Comparison of ENCODE assay signal across 15 cellular contexts in genomic region chr6:138372711-138373463, GRCh38. TPM values are rescaled to one million over a fixed set of nuclear protein-coding genes. Genes with fewer than 3 reads are reported as not detected.
DNase-seq lines count a peak whose midpoint lies in the region; ATAC-seq and TF ChIP-seq lines count a peak whose summit lies in the region.
"Had no signal": no experiment of that assay in that cellular context is flagged by ENCODE, and none has a peak within 500 bp of the region (broad histone marks: within the 10 kb centered on the region; RNA-seq: fewer than 3 reads in every experiment).

No MANE protein-coding gene starts in this region.

- no peak overlapping the region for H3K4me3 Mint-ChIP-seq in immature natural killer cell
- H3K4me3 Mint-ChIP-seq in activated CD4-positive, alpha-beta T cell treated with anti-CD3 and anti-CD28 coated beads, Interleukin-2, amount 10 ng/mL, durations not matched to agents 24 days and 14 days = no peak overlapping the region
- H3K4me3 Mint-ChIP-seq: activated naive CD8-positive, alpha-beta T cell had no signal

- peak overlapping the region; percentile 58; the same call in 1 of the 2 replicates for H3K4me2 ChIP-seq in HCT116 (ENCODE audit: low read length)

- H2AFZ ChIP-seq in HCT116 (ENCODE audit: low read depth, low read length, poor library complexity, severe bottlenecking) = peak overlapping the region; percentile 55

- in situ Hi-C loops in SK-MEL-5 (cut with HindIII; ENCODE audit: low pct_unique_long_range_greater_than_20kb, low sequenced_read_pairs) = no loop called here

- no peaks in the 10 kb centered on the region for H3K9me3 ChIP-seq in HCT116 (ENCODE audit: control insufficient read depth in 1 of 2, insufficient read depth in 1 of 2, low read depth in 1 of 2, low read length in 2 of 2)

- peak; percentile 4 to 38 (median 6); a peak in 2 of 6 replicates for TF ChIP-seq CTCF in HCT116 (IDR thresholded peaks at IDR 0.05 in 2 of 3, conservative IDR thresholded peaks at IDR 0.05 in 1 of 3; ENCODE audit: borderline replicate concordance in 1 of 3, insufficient read depth in 1 of 3, low read depth in 2 of 3, low read length in 2 of 3)

- RAD21 ChIA-PET in HCT116 (lab: Charles Lee; ENCODE audit: low non-redundant PET in 1 of 2, low total read pairs in 2 of 2, uncharacterized antibody in 2 of 2, unreplicated experiment in 2 of 2) = no interaction called here

- H4K20me1 ChIP-seq in HCT116 (ENCODE audit: insufficient read depth) = no peaks in the 10 kb centered on the region

- TF ChIP-seq POLR2A in HCT116 (IDR thresholded peaks at IDR 0.05; ENCODE audit: borderline replicate concordance, extremely low read depth, insufficient read depth, insufficient read length) = no peak

- no peak overlapping the region for H3K4me3 ChIP-seq in HCT116 (replicated peaks in 1 of 2; ENCODE audit: low read depth in 1 of 2, low read length in 2 of 2)
- H3K4me3 ChIP-seq: GM12878 had no signal

- no peaks in the 10 kb centered on the region for H3K4me1 Mint-ChIP-seq in immature natural killer cell
- peaks cover 2% of the 10 kb centered on the region for H3K4me1 Mint-ChIP-seq in activated CD4-positive, alpha-beta T cell treated with anti-CD3 and anti-CD28 coated beads, Interleukin-2, amount 10 ng/mL, durations not matched to agents 24 days and 14 days

- H3K27me3 Mint-ChIP-seq in immature natural killer cell (ENCODE audit: low read depth in 3 of 3) = peaks cover 5 to 6% (median 5%) of the 10 kb centered on the region in 3 donors
- H3K27me3 Mint-ChIP-seq in activated CD4-positive, alpha-beta T cell treated with anti-CD3 and anti-CD28 coated beads, Interleukin-2, amount 10 ng/mL, durations not matched to agents 24 days and 14 days = peaks cover 11% of the 10 kb centered on the region
- H3K27me3 Mint-ChIP-seq: activated naive CD8-positive, alpha-beta T cell had no signal

- no peaks in the 10 kb centered on the region for H3K9me2 ChIP-seq in HCT116 (ENCODE audit: insufficient read depth)

- intact Hi-C loops in HCT116 (cut with micrococcal nuclease) = no loop called here
- intact Hi-C loops in activated CD4-positive, alpha-beta T cell treated with anti-CD3 and anti-CD28 coated beads, Interleukin-2, amount 10 ng/mL, durations not matched to agents 24 days and 14 days (cut with micrococcal nuclease) = no loop called here

- no peaks in the 10 kb centered on the region for H3K36me3 ChIP-seq in HCT116 (ENCODE audit: control insufficient read depth in 1 of 2, insufficient read depth in 2 of 2, low read length in 2 of 2)

- DNase-seq in AML-193 (lab: John Stamatoyannopoulos, UW) (peak; percentile 56 to 64), HCT116 (ENCODE audit: low read depth, low spot score) (no peak), SK-MEL-5 (ENCODE audit: low read depth, low spot score) (peak; percentile 11), glomerular endothelial cell (ENCODE audit: extremely low read depth, low read depth, low spot score) (peak; percentile 47), amniotic stem cell (lab: John Stamatoyannopoulos, UW) (no peak), immature natural killer cell (no peak)
- no peak for DNase-seq in activated CD4-positive, alpha-beta T cell treated with anti-CD3 and anti-CD28 coated beads, Interleukin-2, amount 10 ng/mL, durations not matched to agents 24 days and 14 days
- DNase-seq: activated CD4-positive, alpha-beta T cell treated with anti-CD3 and anti-CD28 coated beads, Interleukin-2, amount 50 U/mL, for 1 hour; NCI-H1930; nephron progenitor cell had no signal

- no peak overlapping the region for H3K9ac ChIP-seq in HCT116 (ENCODE audit: low read length)

- no peaks in the 10 kb centered on the region for H3K9me3 Mint-ChIP-seq in immature natural killer cell
- no peaks in the 10 kb centered on the region for H3K9me3 Mint-ChIP-seq in activated CD4-positive, alpha-beta T cell treated with anti-CD3 and anti-CD28 coated beads, Interleukin-2, amount 10 ng/mL, durations not matched to agents 24 days and 14 days

- H3K79me2 ChIP-seq in HCT116 (ENCODE audit: insufficient read depth, low read length) = no peaks in the 10 kb centered on the region

- peaks cover 14 to 29% of the 10 kb centered on the region in 2 experiments for H3K4me1 ChIP-seq in HCT116 (ENCODE audit: control insufficient read depth in 1 of 2, insufficient read depth in 2 of 2, low read length in 2 of 2)

- no TSS peak for BruUV-seq in HCT116 (replicated peaks; lab: Mats Ljungman, UMichigan)

- no peaks in the 10 kb centered on the region for H3K27me3 ChIP-seq in HCT116 (ENCODE audit: insufficient read depth, low read length)

- ATAC-seq in HCT116 (peak; percentile 57), HG03460 (IDR thresholded peaks at IDR 0.05; ENCODE audit: unreplicated experiment) (no peak)
- ATAC-seq: GM12878, Right ventricle myocardium inferior had no signal

- POLR2A ChIA-PET in HCT116 (lab: Charles Lee) = no interaction called here

- TF ChIP-seq RAD21 in HCT116 (IDR thresholded peaks at IDR 0.05; ENCODE audit: low read depth) = no peak

- no peak overlapping the region for H3K27ac Mint-ChIP-seq in immature natural killer cell
- no peak overlapping the region for H3K27ac Mint-ChIP-seq in activated CD4-positive, alpha-beta T cell treated with anti-CD3 and anti-CD28 coated beads, Interleukin-2, amount 10 ng/mL, durations not matched to agents 24 days and 14 days
- H3K27ac Mint-ChIP-seq: activated naive CD8-positive, alpha-beta T cell had no signal

- no peak overlapping the region for H3K27ac ChIP-seq in HCT116 (ENCODE audit: low read depth, low read length)
- H3K27ac ChIP-seq: epithelial cell of prostate had no signal

- no peaks in the 10 kb centered on the region for H3K36me3 Mint-ChIP-seq in immature natural killer cell
- H3K36me3 Mint-ChIP-seq in activated CD4-positive, alpha-beta T cell treated with anti-CD3 and anti-CD28 coated beads, Interleukin-2, amount 10 ng/mL, durations not matched to agents 24 days and 14 days (ENCODE audit: low read depth) = no peaks in the 10 kb centered on the region
- H3K36me3 Mint-ChIP-seq: activated naive CD8-positive, alpha-beta T cell had no signal

- CTCF ChIA-PET in HCT116 (lab: Charles Lee) = interaction anchor here (1.0 to 1.4 kb wide), 2 partner anchors 11 to 992 kb away, joined by 3 read pairs; no protein-coding TSS in a partner anchor

TF ChIP-seq in HCT116, 20 proteins besides CTCF, POLR2A, EP300 and RAD21:
- TF ChIP-seq EZH2phosphoT487 (IDR thresholded peaks at IDR 0.05; ENCODE audit: borderline replicate concordance) (no peak), FOSL1 (IDR thresholded peaks at IDR 0.05; ENCODE audit: low read depth) (peak; percentile 42; the same call in 1 of the 2 replicates), CEBPB (IDR thresholded peaks at IDR 0.05; ENCODE audit: low read depth) (0 out of 2 replicates have a peak, but pooled peaks have one; percentile 12)

RNA-seq across cellular contexts. Expression of gene SMIM28, which starts 4.8 kb away (rescaled TPM):
- total RNA-seq in HCT116 (2021; ENCODE audit: unreplicated experiment) (not detected), glomerular endothelial cell (not detected in 2 replicates)
- not detected in 2 replicates for polyA plus RNA-seq in HCT116 (2012)
- total RNA-seq in SK-MEL-5 (2014; rRNA removed; shearing (Covaris generic)) = not detected in 2 replicates
- not detected in 2 replicates for polyA plus RNA-seq in SK-MEL-5 (2015; cell fraction: cytosol; rRNA removed)
- not detected in 2 replicates for polyA plus RNA-seq in SK-MEL-5 (2015; cell fraction: nucleus; rRNA removed)
- polyA plus RNA-seq in immature natural killer cell = not detected
- not detected in 2 replicates for total RNA-seq in activated CD4-positive, alpha-beta T cell treated with anti-CD3 and anti-CD28 coated beads, Interleukin-2, amount 10 ng/mL, durations not matched to agents 24 days and 14 days
- total RNA-seq: GM12878, Right ventricle myocardium inferior had no signal
- polyA plus RNA-seq: GM12878 had no signal

RNA-seq across cellular contexts. Expression of gene HEBP2, which starts 31.1 kb away (rescaled TPM):
- total RNA-seq in HCT116 (2021; ENCODE audit: unreplicated experiment) (51.6 TPM), glomerular endothelial cell (40.7 and 63.9 TPM in 2 replicates)
- 20.8 and 23.1 TPM in 2 replicates for polyA plus RNA-seq in HCT116 (2012)
- 17.0 and 22.9 TPM in 2 replicates for total RNA-seq in SK-MEL-5 (2014; rRNA removed; shearing (Covaris generic))
- polyA plus RNA-seq in SK-MEL-5 (2015; cell fraction: cytosol; rRNA removed) = 13.7 and 18.6 TPM in 2 replicates
- 1.9 and 6.5 TPM in 2 replicates for polyA plus RNA-seq in SK-MEL-5 (2015; cell fraction: nucleus; rRNA removed)
- 10 to 100 TPM; 22.0 to 34.5 (median 26.7) TPM for polyA plus RNA-seq in immature natural killer cell
- total RNA-seq in activated CD4-positive, alpha-beta T cell treated with anti-CD3 and anti-CD28 coated beads, Interleukin-2, amount 10 ng/mL, durations not matched to agents 24 days and 14 days = 16.2 and 17.4 TPM in 2 replicates

Comparison
In these comparisons a context has a peak if more than half of its experiments do, and no peak if none do; other contexts are left out.
1. DNase-seq: peak in AML-193 (2 of 2), SK-MEL-5 (single experiment) and glomerular endothelial cell (single experiment); none in HCT116 (single experiment), amniotic stem cell (single experiment), immature natural killer cell (0 of 3) and activated CD4-positive, alpha-beta T cell treated with anti-CD3 and anti-CD28 coated beads, Interleukin-2, amount 10 ng/mL, durations not matched to agents 24 days and 14 days (single experiment).